In the genomic region with DNA sequence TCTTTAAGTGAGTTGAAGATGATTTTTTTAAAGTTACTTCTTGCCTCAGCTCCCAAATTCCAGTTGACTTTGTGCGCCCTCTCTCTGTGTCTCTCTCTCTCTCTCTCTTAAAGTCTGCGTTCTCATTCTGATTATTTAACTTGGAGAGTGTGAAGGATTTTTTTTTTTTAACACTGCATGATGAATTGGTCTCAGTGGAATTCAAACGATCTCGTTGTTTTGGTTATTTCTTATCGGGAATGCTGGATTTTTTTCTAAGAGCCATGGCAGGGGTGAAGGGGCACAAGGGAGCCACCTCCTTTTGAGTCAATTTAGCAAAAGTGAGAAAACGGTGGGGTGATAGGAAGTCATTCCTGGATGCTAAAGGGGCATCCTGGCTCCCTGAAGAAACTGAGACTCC, we compare ENCODE assay signal across 16 cellular contexts.
DNase-seq lines count a peak whose midpoint lies in the region; ATAC-seq and TF ChIP-seq lines count a peak whose summit lies in the region.
"Had no signal": no experiment of that assay in that cellular context is flagged by ENCODE, and none has a peak within 500 bp of the region (broad histone marks: within the 10 kb centered on the region; RNA-seq: fewer than 3 reads in every experiment).

No MANE protein-coding gene starts in this region.

- no peaks in the 10 kb centered on the region for H3K27me3 ChIP-seq in liver (ENCODE audit: control insufficient read depth in 4 of 4, insufficient read depth in 4 of 4, low read length in 3 of 4)
- H3K27me3 ChIP-seq in right lobe of liver: no peaks in the 10 kb centered on the region
- no peaks in the 10 kb centered on the region for H3K27me3 ChIP-seq in esophagus muscularis mucosa
- H3K27me3 ChIP-seq in muscle layer of duodenum (ENCODE audit: low read depth, low read length): no peaks in the 10 kb centered on the region
- no peaks in the 10 kb centered on the region for H3K27me3 ChIP-seq in aorta (ENCODE audit: control insufficient read depth in 1 of 2, insufficient read depth in 2 of 2, low read length in 1 of 2)

- TF ChIP-seq EP300 in esophagus muscularis mucosa (IDR thresholded peaks at IDR 0.05): no peak

- H3K4me1 Mint-ChIP-seq in activated CD4-positive, alpha-beta T cell treated with anti-CD3 and anti-CD28 coated beads, Interleukin-2, amount 10 ng/mL, durations not matched to agents 7 days and 5 days: no peaks in the 10 kb centered on the region
- H3K4me1 Mint-ChIP-seq: activated naive CD8-positive, alpha-beta T cell treated with anti-CD3 and anti-CD28 coated beads, Interleukin-2, amount 50 U/mL, for 24 hours had no signal

- H3K9me3 ChIP-seq in liver (ENCODE audit: control insufficient read depth in 4 of 4, low read length in 3 of 4) (no peaks in the 10 kb centered on the region), right lobe of liver (no peaks in the 10 kb centered on the region), esophagus muscularis mucosa (no peaks in the 10 kb centered on the region), muscle layer of duodenum (ENCODE audit: control insufficient read depth in 1 of 2, low read length in 2 of 2) (no peaks in the 10 kb centered on the region), aorta (ENCODE audit: control insufficient read depth, low read length) (no peaks in the 10 kb centered on the region)

- no peaks in the 10 kb centered on the region for H3K9me3 Mint-ChIP-seq in activated CD4-positive, alpha-beta T cell treated with anti-CD3 and anti-CD28 coated beads, Interleukin-2, amount 10 ng/mL, durations not matched to agents 7 days and 5 days
- H3K9me3 Mint-ChIP-seq: activated naive CD8-positive, alpha-beta T cell treated with anti-CD3 and anti-CD28 coated beads, Interleukin-2, amount 50 U/mL, for 24 hours; stimulated activated naive CD8-positive, alpha-beta T cell treated with anti-CD3 and anti-CD28 coated beads, Interleukin-15, amount 100 ng/mL, for 72 hours had no signal

- H3K27ac ChIP-seq in liver (ENCODE audit: low read depth in 1 of 2, low read length in 2 of 2): no peak overlapping the region
- H3K27ac ChIP-seq in right lobe of liver: no peak overlapping the region
- H3K27ac ChIP-seq in esophagus muscularis mucosa (replicated peaks in 1 of 4): peak overlapping the region; percentile 81 to 88 (median 84)
- peak overlapping the region; percentile 36 for H3K27ac ChIP-seq in muscle layer of duodenum (ENCODE audit: low read length)
- H3K27ac ChIP-seq in aorta (ENCODE audit: low read depth in 1 of 2, low read length in 2 of 2): peak overlapping the region; percentile 12 to 99

- H3K36me3 ChIP-seq in liver (ENCODE audit: control insufficient read depth in 4 of 4, insufficient read depth in 3 of 4, low read depth in 1 of 4, low read length in 3 of 4): no peaks in the 10 kb centered on the region
- H3K36me3 ChIP-seq in right lobe of liver: no peaks in the 10 kb centered on the region
- H3K36me3 ChIP-seq in esophagus muscularis mucosa: no peaks in the 10 kb centered on the region
- no peaks in the 10 kb centered on the region for H3K36me3 ChIP-seq in muscle layer of duodenum (ENCODE audit: control insufficient read depth in 1 of 2, insufficient read depth in 2 of 2, low read length in 2 of 2)
- H3K36me3 ChIP-seq in aorta (ENCODE audit: control insufficient read depth in 1 of 2, insufficient read depth in 2 of 2, low read length in 1 of 2): no peaks in the 10 kb centered on the region

- no peaks in the 10 kb centered on the region for H3K27me3 Mint-ChIP-seq in activated CD4-positive, alpha-beta T cell treated with anti-CD3 and anti-CD28 coated beads, Interleukin-2, amount 10 ng/mL, durations not matched to agents 7 days and 5 days

- no peak overlapping the region for H3K9ac ChIP-seq in liver (ENCODE audit: low read depth in 1 of 2, low read length in 2 of 2)

- no peak for TF ChIP-seq CTCF in liver (IDR thresholded peaks at IDR 0.05; ENCODE audit: low read depth, low read length, missing input control)
- no peak for TF ChIP-seq CTCF in right lobe of liver (IDR thresholded peaks at IDR 0.05)
- TF ChIP-seq CTCF in esophagus muscularis mucosa (IDR thresholded peaks at IDR 0.05): peak; percentile 16 to 43 (median 39)

- no peaks in the 10 kb centered on the region for H3K36me3 Mint-ChIP-seq in activated CD4-positive, alpha-beta T cell treated with anti-CD3 and anti-CD28 coated beads, Interleukin-2, amount 10 ng/mL, durations not matched to agents 7 days and 5 days (ENCODE audit: low read depth)

- 53% methylated on average over 6 of the region's 6 CpGs for WGBS in liver
- 52% methylated on average over 6 of the region's 6 CpGs for WGBS in right lobe of liver (ENCODE audit: insufficient coverage, low coverage, low lambda C conversion rate, missing lambda C conversion rate)
- WGBS in esophagus muscularis mucosa: 29% methylated on average over 6 of the region's 6 CpGs
- WGBS in aorta, 2 donors: 2 to 4% methylated on average over 6 of the region's 6 CpGs

- ATAC-seq in right lobe of liver (no peak), aorta (ENCODE audit: low FRiP score) (peak; percentile 83)
- ATAC-seq: activated naive CD8-positive, alpha-beta T cell treated with anti-CD3 and anti-CD28 coated beads, Interleukin-2, amount 50 U/mL, for 24 hours; HCT116; stimulated activated naive CD8-positive, alpha-beta T cell treated with anti-CD3 and anti-CD28 coated beads, Interleukin-15, amount 100 ng/mL, for 72 hours had no signal

- H3K27ac Mint-ChIP-seq in activated CD4-positive, alpha-beta T cell treated with anti-CD3 and anti-CD28 coated beads, Interleukin-2, amount 10 ng/mL, durations not matched to agents 7 days and 5 days: no peak overlapping the region
- H3K27ac Mint-ChIP-seq: activated naive CD8-positive, alpha-beta T cell treated with anti-CD3 and anti-CD28 coated beads, Interleukin-2, amount 50 U/mL, for 24 hours; stimulated activated naive CD8-positive, alpha-beta T cell treated with anti-CD3 and anti-CD28 coated beads, Interleukin-15, amount 100 ng/mL, for 72 hours had no signal

- POLR2A ChIA-PET in activated CD4-positive, alpha-beta T cell treated with anti-CD3 and anti-CD28 coated beads, Interleukin-2, amount 10 ng/mL, durations not matched to agents 7 days and 5 days (lab: Charles Lee): no interaction called here

- TF ChIP-seq RAD21 in liver (IDR thresholded peaks at IDR 0.05): no peak

- intact Hi-C loops in right lobe of liver (cut with DNase I) (no loop called here), esophagus muscularis mucosa (cut with DNase I) (loop anchor here (5.0 to 10.0 kb wide), 2 partner anchors 121 to 176 kb away; a partner anchor contains a TSS), aorta (cut with DNase I) (loop anchor here (5.0 to 10.0 kb wide), 6 partner anchors 46 to 141 kb away; no protein-coding TSS in a partner anchor)

- CTCF ChIA-PET in activated CD4-positive, alpha-beta T cell treated with anti-CD3 and anti-CD28 coated beads, Interleukin-2, amount 10 ng/mL, durations not matched to agents 7 days and 5 days (lab: Charles Lee): no interaction called here

- H3K4me1 ChIP-seq in liver (ENCODE audit: control insufficient read depth in 4 of 4, insufficient read depth in 4 of 4, low read length in 3 of 4) (no peaks in the 10 kb centered on the region), right lobe of liver (no peaks in the 10 kb centered on the region), esophagus muscularis mucosa (peaks cover 9 to 69% (median 59%) of the 10 kb centered on the region in 4 donors), muscle layer of duodenum (ENCODE audit: control insufficient read depth in 1 of 2, insufficient read depth in 2 of 2, low read length in 2 of 2) (peaks cover 0 to 9% of the 10 kb centered on the region in 2 donors), aorta (ENCODE audit: control insufficient read depth in 1 of 2, insufficient read depth in 2 of 2, low read length in 2 of 2) (peaks cover 15 to 37% of the 10 kb centered on the region in 2 donors)

- H3K4me3 Mint-ChIP-seq in activated CD4-positive, alpha-beta T cell treated with anti-CD3 and anti-CD28 coated beads, Interleukin-2, amount 10 ng/mL, durations not matched to agents 7 days and 5 days: no peak overlapping the region
- H3K4me3 Mint-ChIP-seq: activated naive CD8-positive, alpha-beta T cell treated with anti-CD3 and anti-CD28 coated beads, Interleukin-2, amount 50 U/mL, for 24 hours; stimulated activated naive CD8-positive, alpha-beta T cell treated with anti-CD3 and anti-CD28 coated beads, Interleukin-15, amount 100 ng/mL, for 72 hours had no signal

- DNase-seq in right lobe of liver (no peak), esophagus muscularis mucosa (ENCODE audit: extremely low spot score) (no peak), aorta (no peak), D341Med (ENCODE audit: low spot score) (no peak)
- no peak for DNase-seq in activated CD4-positive, alpha-beta T cell treated with anti-CD3 and anti-CD28 coated beads, Interleukin-2, amount 10 ng/mL, durations not matched to agents 7 days and 5 days
- no peak for DNase-seq in activated effector memory CD4-positive, alpha-beta T cell treated with anti-CD3 and anti-CD28 coated beads, Interleukin-2, amount 50 U/mL, for 16 hours
- DNase-seq: activated CD8-positive, alpha-beta memory T cell treated with anti-CD3 and anti-CD28 coated beads for 24 hours; activated naive CD8-positive, alpha-beta T cell treated with anti-CD3 and anti-CD28 coated beads, Interleukin-2, amount 50 U/mL, for 24 hours; GF-D8; NCI-H1048; NCI-H774; stimulated activated CD4-positive, alpha-beta T cell treated with anti-CD3 and anti-CD28 coated beads, Interleukin-2, amount 100 ng/mL, for 24 hours; stimulated activated naive CD8-positive, alpha-beta T cell treated with anti-CD3 and anti-CD28 coated beads, Interleukin-15, amount 100 ng/mL, for 72 hours had no signal

- H3K4me3 ChIP-seq in liver (ENCODE audit: low read depth in 1 of 3, low read length in 3 of 3): no peak overlapping the region
- no peak overlapping the region for H3K4me3 ChIP-seq in right lobe of liver
- peak overlapping the region; percentile 22 to 44 (median 40) for H3K4me3 ChIP-seq in esophagus muscularis mucosa
- peak overlapping the region in 1 of 2 donors; percentile 13 for H3K4me3 ChIP-seq in muscle layer of duodenum (ENCODE audit: low read depth in 1 of 2, low read length in 2 of 2)
- no peak overlapping the region for H3K4me3 ChIP-seq in aorta (ENCODE audit: low read length in 2 of 2)

- TF ChIP-seq POLR2A in right lobe of liver (IDR thresholded peaks at IDR 0.05) (no peak), esophagus muscularis mucosa (IDR thresholded peaks at IDR 0.05; ENCODE audit: low read depth) (no peak)

TF ChIP-seq in liver, 16 proteins besides CTCF, POLR2A, EP300 and RAD21 (continues in another document):
- TF ChIP-seq NR2F2 (IDR thresholded peaks at IDR 0.05): peak; percentile 47

Comparison
In these comparisons a context has a peak if more than half of its experiments do, and no peak if none do; other contexts are left out.
1. H3K27ac ChIP-seq: peak in esophagus muscularis mucosa (4 of 4), muscle layer of duodenum (single experiment) and aorta (2 of 2); none in liver (0 of 2) and right lobe of liver (0 of 3).
2. H3K4me3 ChIP-seq: peak in esophagus muscularis mucosa (4 of 4); none in liver (0 of 3), right lobe of liver (0 of 3) and aorta (0 of 2).
3. CTCF ChIP-seq: peak in esophagus muscularis mucosa (3 of 3); none in liver (single experiment) and right lobe of liver (0 of 4).
4. intact Hi-C loops: an anchor here in esophagus muscularis mucosa (5.0 to 10.0 kb wide) and aorta (5.0 to 10.0 kb wide); none called in right lobe of liver.